Comparison of ENCODE assay signal across 34 cellular contexts in genomic region chr1:61672376-61672775, GRCh38.
"Had no signal": no experiment of that assay in that cellular context is flagged by ENCODE, and none has a peak within 500 bp of the region (broad histone marks: within the 10 kb centered on the region; RNA-seq: fewer than 3 reads in every experiment).

No MANE protein-coding gene starts in this region.

- H3K27ac Mint-ChIP-seq: activated B cell treated with CpG ODN at 0.5 μM for 24 hours; activated CD4-positive, alpha-beta memory T cell treated with anti-CD3 and anti-CD28 coated beads for 36 hours; activated CD4-positive, alpha-beta T cell treated with anti-CD3 and anti-CD28 coated beads, Interleukin-2, amount 10 ng/mL, durations not matched to agents 24 days and 14 days; activated CD8-positive, alpha-beta T cell treated with anti-CD3 and anti-CD28 coated beads for 36 hours; activated naive CD4-positive, alpha-beta T cell treated with anti-CD3 and anti-CD28 coated beads for 36 hours; activated naive CD8-positive, alpha-beta T cell treated with anti-CD3 and anti-CD28 coated beads for 36 hours; activated T-cell treated with anti-CD3 and anti-CD28 coated beads, Interleukin-2, amount 50 U/mL, for 72 hours; activated T-helper 1 cell treated with anti-CD3 and anti-CD28 coated beads, Interleukin-12 subunit alpha, Interleukin-12 subunit beta, Interleukin-2, Interleukin-4 antibody, amounts not matched to agents 30 ng/mL and 10 ng/mL and 1 ng/mL, durations not matched to agents 14 hours and 24 hours and 36 hours; activated T-helper 17 cell treated with anti-CD3 and anti-CD28 coated beads, Interleukin-2, amount 50 U/mL, for 72 hours; brain; T-helper 1 cell treated with Interleukin-12 subunit alpha and Interleukin-12 subunit beta and Interleukin-4 antibody, amounts not matched to agents 30 μg/mL and 1 μg/mL, for 36 hours; T-helper 2 cell treated with Interferon-gamma antibody and Interleukin-4, amounts not matched to agents 5 μg/mL and 100 μg/mL, for 36 hours had no signal

- H3K4me3 Mint-ChIP-seq: activated B cell treated with CpG ODN at 0.5 μM for 24 hours; activated CD4-positive, alpha-beta memory T cell treated with anti-CD3 and anti-CD28 coated beads for 36 hours; activated CD4-positive, alpha-beta T cell treated with anti-CD3 and anti-CD28 coated beads, Interleukin-2, amount 10 ng/mL, durations not matched to agents 24 days and 14 days; activated CD8-positive, alpha-beta T cell treated with anti-CD3 and anti-CD28 coated beads for 36 hours; activated naive CD4-positive, alpha-beta T cell treated with anti-CD3 and anti-CD28 coated beads for 36 hours; activated naive CD8-positive, alpha-beta T cell treated with anti-CD3 and anti-CD28 coated beads for 36 hours; activated T-cell treated with anti-CD3 and anti-CD28 coated beads, Interleukin-2, amount 50 U/mL, for 4 hours; activated T-cell treated with anti-CD3 and anti-CD28 coated beads, Interleukin-2, amount 50 U/mL, for 72 hours; activated T-helper 1 cell treated with anti-CD3 and anti-CD28 coated beads, Interleukin-12 subunit alpha, Interleukin-12 subunit beta, Interleukin-2, Interleukin-4 antibody, amounts not matched to agents 30 ng/mL and 10 ng/mL and 1 ng/mL, durations not matched to agents 14 hours and 24 hours and 36 hours; activated T-helper 17 cell treated with anti-CD3 and anti-CD28 coated beads, Interleukin-2, amount 50 U/mL, for 72 hours; brain; T-helper 1 cell treated with Interleukin-12 subunit alpha and Interleukin-12 subunit beta and Interleukin-4 antibody, amounts not matched to agents 30 μg/mL and 1 μg/mL, for 36 hours; T-helper 2 cell treated with Interferon-gamma antibody and Interleukin-4, amounts not matched to agents 5 μg/mL and 100 μg/mL, for 36 hours had no signal

- H3K27ac ChIP-seq: adrenal gland, ascending aorta, VCaP had no signal

- H3K4me1 Mint-ChIP-seq: activated B cell treated with CpG ODN at 0.5 μM for 24 hours; activated CD4-positive, alpha-beta T cell treated with anti-CD3 and anti-CD28 coated beads, Interleukin-2, amount 10 ng/mL, durations not matched to agents 24 days and 14 days; activated naive CD8-positive, alpha-beta T cell treated with anti-CD3 and anti-CD28 coated beads for 36 hours; activated T-helper 17 cell treated with anti-CD3 and anti-CD28 coated beads, Interleukin-2, amount 50 U/mL, for 72 hours had no signal

- H3K4me1 ChIP-seq: ascending aorta had no signal

- H3K36me3 Mint-ChIP-seq: activated naive CD4-positive, alpha-beta T cell treated with anti-CD3 and anti-CD28 coated beads, Interleukin-2, amount 50 U/mL, for 72 hours; activated naive CD8-positive, alpha-beta T cell treated with anti-CD3 and anti-CD28 coated beads for 36 hours had no signal

- ATAC-seq: activated CD8-positive, alpha-beta T cell treated with anti-CD3 and anti-CD28 coated beads for 36 hours; activated naive CD4-positive, alpha-beta T cell treated with anti-CD3 and anti-CD28 coated beads, Interleukin-2, amount 50 U/mL, for 72 hours; activated T-cell treated with anti-CD3 and anti-CD28 coated beads, Interleukin-2, amount 50 U/mL, for 4 hours; activated T-cell treated with anti-CD3 and anti-CD28 coated beads, Interleukin-2, amount 50 U/mL, for 72 hours; activated T-helper 17 cell treated with anti-CD3 and anti-CD28 coated beads, Interleukin-2, amount 50 U/mL, for 72 hours had no signal

- H3K9me3 ChIP-seq: adrenal gland, ascending aorta had no signal

- H3K27me3 Mint-ChIP-seq: activated B cell treated with CpG ODN at 0.5 μM for 24 hours; activated CD4-positive, alpha-beta memory T cell treated with anti-CD3 and anti-CD28 coated beads for 36 hours; activated CD4-positive, alpha-beta T cell treated with anti-CD3 and anti-CD28 coated beads, Interleukin-2, amount 10 ng/mL, durations not matched to agents 24 days and 14 days; activated CD8-positive, alpha-beta T cell treated with anti-CD3 and anti-CD28 coated beads for 36 hours; activated naive CD8-positive, alpha-beta T cell treated with anti-CD3 and anti-CD28 coated beads for 36 hours; activated T-helper 17 cell treated with anti-CD3 and anti-CD28 coated beads, Interleukin-2, amount 50 U/mL, for 72 hours had no signal

- H3K4me3 ChIP-seq: adrenal gland, ascending aorta had no signal

- H3K36me3 ChIP-seq: adrenal gland had no signal

- H3K27me3 ChIP-seq: adrenal gland, ascending aorta had no signal

- DNase-seq: activated B cell treated with CpG ODN at 0.5 μM for 24 hours; activated CD4-positive, alpha-beta memory T cell treated with anti-CD3 and anti-CD28 coated beads for 36 hours; activated CD4-positive, alpha-beta T cell treated with anti-CD3 and anti-CD28 coated beads for 4 hours; activated CD4-positive, alpha-beta T cell treated with anti-CD3 and anti-CD28 coated beads, Interleukin-2, amount 10 ng/mL, durations not matched to agents 24 days and 14 days; activated CD4-positive, alpha-beta T cell treated with anti-CD3 and anti-CD28 coated beads, Interleukin-2, amount 50 U/mL, for 1 hour; activated CD4-positive, alpha-beta T cell treated with anti-CD3 and anti-CD28 coated beads, Interleukin-2, amount 50 U/mL, for 4 hours; activated CD4-positive, CD25-positive, alpha-beta regulatory T cell treated with anti-CD3 and anti-CD28 coated beads, Interleukin-2, amount 50 U/mL, for 72 hours; activated CD8-positive, alpha-beta memory T cell treated with anti-CD3 and anti-CD28 coated beads, Interleukin-2, amount 50 U/mL, for 4 hours; activated CD8-positive, alpha-beta T cell treated with anti-CD3 and anti-CD28 coated beads for 36 hours; activated effector memory CD4-positive, alpha-beta T cell treated with anti-CD3 and anti-CD28 coated beads, Interleukin-2, amount 50 U/mL, for 16 hours; activated gamma-delta T cell treated with Interleukin-2 at 50 U/mL for 16 hours; activated naive CD4-positive, alpha-beta T cell; activated naive CD4-positive, alpha-beta T cell treated with anti-CD3 and anti-CD28 coated beads for 36 hours; activated naive CD4-positive, alpha-beta T cell treated with anti-CD3 and anti-CD28 coated beads, Interleukin-2, amount 50 U/mL, for 16 hours; activated naive CD8-positive, alpha-beta T cell treated with anti-CD3 and anti-CD28 coated beads for 36 hours; activated T-cell treated with anti-CD3 and anti-CD28 coated beads for 4 hours; activated T-cell treated with anti-CD3 and anti-CD28 coated beads, Interleukin-2, amount 50 U/mL, for 1 hour; activated T-cell treated with anti-CD3 and anti-CD28 coated beads, Interleukin-2, amount 50 U/mL, for 4 hours; activated T-cell treated with anti-CD3 and anti-CD28 coated beads, Interleukin-2, amount 50 U/mL, for 72 hours; adrenal gland; amniotic stem cell; central memory CD4-positive, alpha-beta T cell; cerebellar nuclear complex; T-helper 1 cell; T-helper 2 cell; T-helper 9 cell had no signal

- H3K9me3 Mint-ChIP-seq: activated B cell treated with CpG ODN at 0.5 μM for 24 hours; activated CD4-positive, alpha-beta memory T cell treated with anti-CD3 and anti-CD28 coated beads for 36 hours; activated CD4-positive, alpha-beta T cell treated with anti-CD3 and anti-CD28 coated beads, Interleukin-2, amount 10 ng/mL, durations not matched to agents 24 days and 14 days; activated CD8-positive, alpha-beta T cell treated with anti-CD3 and anti-CD28 coated beads for 36 hours; activated naive CD4-positive, alpha-beta T cell treated with anti-CD3 and anti-CD28 coated beads for 36 hours; activated naive CD4-positive, alpha-beta T cell treated with anti-CD3 and anti-CD28 coated beads, Interleukin-2, amount 50 U/mL, for 72 hours; activated naive CD8-positive, alpha-beta T cell treated with anti-CD3 and anti-CD28 coated beads for 36 hours; activated T-cell treated with anti-CD3 and anti-CD28 coated beads, Interleukin-2, amount 50 U/mL, for 4 hours; activated T-cell treated with anti-CD3 and anti-CD28 coated beads, Interleukin-2, amount 50 U/mL, for 72 hours; activated T-helper 1 cell treated with anti-CD3 and anti-CD28 coated beads, Interleukin-12 subunit alpha, Interleukin-12 subunit beta, Interleukin-2, Interleukin-4 antibody, amounts not matched to agents 30 ng/mL and 10 ng/mL and 1 ng/mL, durations not matched to agents 14 hours and 24 hours and 36 hours; activated T-helper 17 cell treated with anti-CD3 and anti-CD28 coated beads, Interleukin-2, amount 50 U/mL, for 72 hours; brain; T-helper 1 cell treated with Interleukin-12 subunit alpha and Interleukin-12 subunit beta and Interleukin-4 antibody, amounts not matched to agents 30 μg/mL and 1 μg/mL, for 36 hours; T-helper 2 cell treated with Interferon-gamma antibody and Interleukin-4, amounts not matched to agents 5 μg/mL and 100 μg/mL, for 36 hours had no signal
